In the genomic region with DNA sequence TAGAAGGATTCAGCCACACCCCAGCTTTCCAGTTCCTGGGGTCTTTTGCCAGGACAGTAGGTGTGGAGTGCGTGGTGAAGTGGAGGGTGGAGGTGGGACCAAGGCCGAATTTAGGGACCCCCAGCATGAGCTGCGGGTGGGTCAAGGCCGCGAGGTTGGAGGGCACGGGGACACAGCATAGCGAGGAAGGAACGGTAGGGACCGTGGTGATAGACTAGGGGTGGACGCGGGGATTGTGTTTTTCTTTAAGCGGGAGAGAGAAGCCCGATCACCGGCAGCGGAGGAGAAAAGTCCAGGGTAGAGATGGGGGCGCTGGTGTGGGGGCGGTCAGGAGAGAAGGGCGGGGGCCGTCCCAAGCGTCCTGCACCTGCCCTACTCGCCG, we compare ENCODE assay signal across 11 cellular contexts. TPM values are rescaled to one million over a fixed set of nuclear protein-coding genes. Genes with fewer than 3 reads are reported as not detected.
DNase-seq lines count a peak whose midpoint lies in the region; ATAC-seq and TF ChIP-seq lines count a peak whose summit lies in the region.
"Had no signal": no experiment of that assay in that cellular context is flagged by ENCODE, and none has a peak within 500 bp of the region (broad histone marks: within the 10 kb centered on the region; RNA-seq: fewer than 3 reads in every experiment).

No MANE protein-coding gene starts in this region.

- H3K27ac ChIP-seq in subcutaneous abdominal adipose tissue (ENCODE audit: low read depth, low read length): no peak overlapping the region

- DNase-seq in activated T-cell treated with anti-CD3 and anti-CD28 coated beads, Interleukin-2, amount 50 U/mL, for 24 hours: no peak
- DNase-seq in activated T-cell treated with anti-CD3 and anti-CD28 coated beads for 4 hours: no peak
- no peak for DNase-seq in astrocyte of the spinal cord (ENCODE audit: low read depth, low spot score)
- DNase-seq in kidney epithelial cell (ENCODE audit: low read depth): no peak
- DNase-seq in stimulated activated CD4-positive, alpha-beta T cell treated with anti-CD3 and anti-CD28 coated beads, Interleukin-2, amount 100 ng/mL, for 48 hours: no peak
- DNase-seq: AML-193 had no signal

- no peak for ATAC-seq in HG02588 (IDR thresholded peaks at IDR 0.05; ENCODE audit: unreplicated experiment)
- ATAC-seq in GM21786 (IDR thresholded peaks at IDR 0.05; ENCODE audit: unreplicated experiment): no peak

- H3K36me3 ChIP-seq in kidney epithelial cell (ENCODE audit: control insufficient read depth, insufficient read depth, low read length): no peaks in the 10 kb centered on the region
- no peaks in the 10 kb centered on the region for H3K36me3 ChIP-seq in subcutaneous abdominal adipose tissue (ENCODE audit: control insufficient read depth in 5 of 5, insufficient read depth in 5 of 5, low read length in 5 of 5)

- in situ Hi-C loops in astrocyte of the spinal cord (cut with HindIII; ENCODE audit: low sequenced_read_pairs): no loop called here

- H3K36me3 Mint-ChIP-seq in activated T-cell treated with anti-CD3 and anti-CD28 coated beads, Interleukin-2, amount 50 U/mL, for 24 hours (ENCODE audit: low read depth): no peaks in the 10 kb centered on the region

- peaks cover 10% of the 10 kb centered on the region for H3K4me1 Mint-ChIP-seq in activated T-cell treated with anti-CD3 and anti-CD28 coated beads, Interleukin-2, amount 50 U/mL, for 24 hours (ENCODE audit: low read depth)

- TF ChIP-seq CTCF in astrocyte of the spinal cord (IDR thresholded peaks at IDR 0.05; ENCODE audit: low read depth, low read length): no peak
- TF ChIP-seq CTCF in kidney epithelial cell (IDR thresholded peaks at IDR 0.05; ENCODE audit: insufficient read depth, low read length, poor library complexity, severe bottlenecking): no peak

- H3K4me3 Mint-ChIP-seq in activated T-cell treated with anti-CD3 and anti-CD28 coated beads, Interleukin-2, amount 50 U/mL, for 24 hours: peak overlapping the region; percentile 60

- peaks cover 75% of the 10 kb centered on the region for H3K27me3 Mint-ChIP-seq in activated T-cell treated with anti-CD3 and anti-CD28 coated beads, Interleukin-2, amount 50 U/mL, for 24 hours

- H3K27ac Mint-ChIP-seq in activated T-cell treated with anti-CD3 and anti-CD28 coated beads, Interleukin-2, amount 50 U/mL, for 24 hours: no peak overlapping the region

- H3K9me3 ChIP-seq in subcutaneous abdominal adipose tissue (ENCODE audit: control insufficient read depth in 5 of 5, low read length in 5 of 5): peaks cover 0 to 8% (median 4%) of the 10 kb centered on the region in 5 donors

- H3K4me1 ChIP-seq in subcutaneous abdominal adipose tissue (ENCODE audit: control insufficient read depth in 5 of 5, insufficient read depth in 5 of 5, low read length in 5 of 5): peaks cover 0 to 12% (median 10%) of the 10 kb centered on the region in 5 donors

- H3K27me3 ChIP-seq in kidney epithelial cell (ENCODE audit: control insufficient read depth, insufficient read depth, low read length) (peaks cover 14% of the 10 kb centered on the region), subcutaneous abdominal adipose tissue (ENCODE audit: control insufficient read depth in 5 of 5, insufficient read depth in 4 of 5, low read length in 5 of 5) (peaks cover 14 to 36% (median 21%) of the 10 kb centered on the region in 5 donors)

- H3K9me3 Mint-ChIP-seq in activated T-cell treated with anti-CD3 and anti-CD28 coated beads, Interleukin-2, amount 50 U/mL, for 24 hours: no peaks in the 10 kb centered on the region

- H3K4me3 ChIP-seq in astrocyte of the spinal cord (ENCODE audit: low read depth, low read length): peak overlapping the region; percentile 42
- peak overlapping the region; percentile 48 for H3K4me3 ChIP-seq in kidney epithelial cell (ENCODE audit: low read depth, low read length)
- H3K4me3 ChIP-seq in subcutaneous abdominal adipose tissue (ENCODE audit: low read depth in 1 of 5, low read length in 5 of 5): peak overlapping the region in 3 of 5 donors; percentile 14 to 46 (median 44)

- H3K9ac ChIP-seq in subcutaneous abdominal adipose tissue (ENCODE audit: low read length in 5 of 5): no peak overlapping the region

RNA-seq across cellular contexts. Expression of a gene that starts 0.3 kb away (rescaled TPM):
- 0.34 and 0.50 TPM in 2 replicates for total RNA-seq in kidney epithelial cell
- total RNA-seq: M059J, mesenteric fat pad had no signal
